In the genomic region with DNA sequence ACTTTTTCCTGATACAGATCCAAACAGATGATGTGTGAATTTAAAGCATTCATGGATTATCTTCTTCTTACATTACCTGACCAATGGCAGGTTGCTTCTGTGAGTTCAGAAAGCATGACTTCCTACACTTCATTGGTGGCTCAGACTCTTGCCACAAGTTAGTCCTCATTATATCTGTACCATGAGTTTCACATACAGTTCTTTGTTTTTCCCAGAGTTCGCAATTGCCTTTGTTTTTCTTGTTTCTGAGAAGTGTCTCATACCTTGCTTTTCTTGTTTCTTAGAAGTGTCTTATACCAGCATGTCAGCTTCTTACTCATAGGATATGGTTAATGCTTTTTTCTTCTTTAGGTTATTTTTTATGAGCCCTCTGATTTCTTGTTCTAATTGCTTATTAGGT, we compare ENCODE assay signal across 18 cellular contexts.
DNase-seq lines count a peak whose midpoint lies in the region; ATAC-seq, FAIRE-seq and TF ChIP-seq lines count a peak whose summit lies in the region.
"Had no signal": no experiment of that assay in that cellular context is flagged by ENCODE, and none has a peak within 500 bp of the region (broad histone marks: within the 10 kb centered on the region; RNA-seq: fewer than 3 reads in every experiment).

No MANE protein-coding gene starts in this region.

- H3K27me3 ChIP-seq in SK-N-SH (ENCODE audit: insufficient read depth), result no peaks in the 10 kb centered on the region; the same call in 1 of the 2 replicates
- H3K27me3 ChIP-seq in K562 (ENCODE audit: control insufficient read depth in 2 of 2, insufficient read depth in 2 of 2, low read length in 2 of 2), result peaks cover 0 to 6% of the 10 kb centered on the region in 2 experiments; a peak in 2 of 5 replicates
- H3K27me3 ChIP-seq: BLaER1 had no signal

- TF ChIP-seq EP300 in SK-N-SH (IDR thresholded peaks at IDR 0.05; ENCODE audit: borderline replicate concordance in 1 of 2, low read depth in 1 of 2, low read length in 1 of 2) (no peak), K562 (IDR thresholded peaks at IDR 0.05; ENCODE audit: low read length) (no peak)

- FAIRE-seq in K562 (lab: Jason Lieb, UNC), result no peak
- FAIRE-seq: GM12892, GM18507, H54 had no signal

- H3K36me3 ChIP-seq in SK-N-SH (replicated peaks in 1 of 2; ENCODE audit: control insufficient read depth in 1 of 2, insufficient read depth in 2 of 2, low read length in 1 of 2), result no peaks in the 10 kb centered on the region
- no peaks in the 10 kb centered on the region for H3K36me3 ChIP-seq in K562 (ENCODE audit: control insufficient read depth, insufficient read depth, low read length)
- H3K36me3 ChIP-seq: BLaER1 had no signal

- H3K4me1 Mint-ChIP-seq in stimulated activated naive CD8-positive, alpha-beta T cell treated with anti-CD3 and anti-CD28 coated beads, Interleukin-15, amount 100 ng/mL, for 72 hours, result peaks cover 33% of the 10 kb centered on the region

- no peak overlapping the region for H3K27ac ChIP-seq in SK-N-SH (ENCODE audit: low read depth in 2 of 2, low read length in 1 of 2)
- H3K27ac ChIP-seq in K562 (ENCODE audit: extremely low read depth, low read depth, low read length), result no peak overlapping the region
- H3K27ac ChIP-seq: 22Rv1, BLaER1 had no signal

- in situ Hi-C loops in K562 (cut with MboI), result no loop called here

- no peak for TF ChIP-seq RAD21 in SK-N-SH (IDR thresholded peaks at IDR 0.05; ENCODE audit: low read length)
- no peak for TF ChIP-seq RAD21 in K562 (CRISPR knock-in tag; conservative IDR thresholded peaks at IDR 0.05 in 1 of 2, IDR thresholded peaks at IDR 0.05 in 1 of 2)

- H3K4me3 ChIP-seq in SK-N-SH (ENCODE audit: low read depth in 2 of 2, low read length in 1 of 2) (no peak overlapping the region), K562 (no peak overlapping the region)
- H3K4me3 ChIP-seq: BLaER1, GM23338 had no signal

- peaks cover 17% of the 10 kb centered on the region for H3K27me3 Mint-ChIP-seq in stimulated activated naive CD8-positive, alpha-beta T cell treated with anti-CD3 and anti-CD28 coated beads, Interleukin-15, amount 100 ng/mL, for 72 hours

- H4K20me1 ChIP-seq in SK-N-SH (ENCODE audit: insufficient read depth) (no peaks in the 10 kb centered on the region), K562 (replicated peaks; ENCODE audit: control insufficient read depth, insufficient read depth, low read length) (no peaks in the 10 kb centered on the region)
- H4K20me1 ChIP-seq: BLaER1 had no signal

- no peaks in the 10 kb centered on the region for H3F3A ChIP-seq in SK-N-SH (replicated peaks; ENCODE audit: insufficient read depth)

- H3K9me3 Mint-ChIP-seq in stimulated activated naive CD8-positive, alpha-beta T cell treated with anti-CD3 and anti-CD28 coated beads, Interleukin-15, amount 100 ng/mL, for 72 hours, result peaks cover 30 to 34% of the 10 kb centered on the region in 2 donors

- H3K9me3 ChIP-seq in SK-N-SH (peaks cover 7% of the 10 kb centered on the region; the same call in 1 of the 2 replicates), K562 (replicated peaks; ENCODE audit: control insufficient read depth, insufficient read depth, low read depth, low read length) (no peaks in the 10 kb centered on the region; the same call in 1 of the 2 replicates)

- WGBS in SK-N-SH (ENCODE audit: low lambda C conversion rate), result 67% methylated on average over 1 of the region's 1 CpG
- 0% methylated on average over 1 of the region's 1 CpG for WGBS in K562 (ENCODE audit: insufficient coverage, low coverage, missing lambda C conversion rate)

- CTCF ChIA-PET in SK-N-SH (lab: Yijun Ruan, JAX) (no interaction called here), K562 (lab: Yijun Ruan, JAX; ENCODE audit: low intra/inter-chr PET ratio) (no interaction called here)

- H3K4me2 ChIP-seq in SK-N-SH (no peak overlapping the region), K562 (ENCODE audit: insufficient read depth, low read length) (no peak overlapping the region)
- H3K4me2 ChIP-seq: BLaER1, GM23338 had no signal

- no peak overlapping the region for H2AFZ ChIP-seq in SK-N-SH (ENCODE audit: low read depth)
- no peak overlapping the region for H2AFZ ChIP-seq in K562 (ENCODE audit: low read depth, low read length)
- H2AFZ ChIP-seq: GM23338 had no signal

- POLR2A ChIA-PET in SK-N-SH (lab: Yijun Ruan, JAX), result no interaction called here
- POLR2A ChIA-PET in K562 (lab: Yijun Ruan, JAX), result no interaction called here

- H3K79me2 ChIP-seq in SK-N-SH (ENCODE audit: insufficient read depth) (no peaks in the 10 kb centered on the region), K562 (ENCODE audit: control insufficient read depth, insufficient read depth, low read length) (no peaks in the 10 kb centered on the region)

- DNase-seq in SK-N-SH (no peak), K562 (ENCODE audit: extremely low read depth in 1 of 4, low spot score in 3 of 4) (no peak), cerebellar nuclear complex (lab: John Stamatoyannopoulos, UW) (no peak)
- DNase-seq in stimulated activated naive CD8-positive, alpha-beta T cell treated with anti-CD3 and anti-CD28 coated beads, Interleukin-15, amount 100 ng/mL, for 72 hours, result no peak
- no peak for DNase-seq in stimulated activated naive CD8-positive, alpha-beta T cell treated with anti-CD3 and anti-CD28 coated beads, Interleukin-15, Interleukin-2, amounts not matched to agents 100 U/mL and 50 U/mL, for 24 hours
- no peak for DNase-seq in activated CD8-positive, alpha-beta memory T cell treated with anti-CD3 and anti-CD28 coated beads, Interleukin-2, amount 50 U/mL, for 48 hours
- DNase-seq: CD4-positive, alpha-beta memory T cell; DMS153; DMS79; GDM1 had no signal

- H3K9me2 ChIP-seq in SK-N-SH, result no peaks in the 10 kb centered on the region

- H3K27ac Mint-ChIP-seq in stimulated activated naive CD8-positive, alpha-beta T cell treated with anti-CD3 and anti-CD28 coated beads, Interleukin-15, amount 100 ng/mL, for 72 hours, result no peak overlapping the region
- H3K27ac Mint-ChIP-seq: CD14-positive monocyte; CD4-positive, alpha-beta memory T cell; GM23338 had no signal

- no TSS peak for BruUV-seq in K562 (replicated peaks; lab: Mats Ljungman, UMichigan)

- no peak overlapping the region for H3K4me3 Mint-ChIP-seq in stimulated activated naive CD8-positive, alpha-beta T cell treated with anti-CD3 and anti-CD28 coated beads, Interleukin-15, amount 100 ng/mL, for 72 hours
- H3K4me3 Mint-ChIP-seq: CD14-positive monocyte; CD4-positive, alpha-beta memory T cell; GM23338 had no signal

- intact Hi-C loops in K562 (cut with micrococcal nuclease), result no loop called here

- no peak for TF ChIP-seq POLR2A in K562 (conservative IDR thresholded peaks at IDR 0.05)

- no peaks in the 10 kb centered on the region for H3K9me1 ChIP-seq in K562 (ENCODE audit: control insufficient read depth, insufficient read depth, low read length)

- TF ChIP-seq CTCF in SK-N-SH (IDR thresholded peaks at IDR 0.05) (no peak), K562 (IDR thresholded peaks at IDR 0.05 in 2 of 3, conservative IDR thresholded peaks at IDR 0.05 in 1 of 3; ENCODE audit: insufficient read depth in 2 of 3, low read depth in 1 of 3, low read length in 3 of 3) (no peak)

- ATAC-seq in SK-N-SH treated with all-trans-retinoic acid at 6 μM for 48 hours (no peak), K562 (no peak)
- peak; percentile 50 for ATAC-seq in stimulated activated naive CD8-positive, alpha-beta T cell treated with anti-CD3 and anti-CD28 coated beads, Interleukin-15, amount 100 ng/mL, for 72 hours
- no peak for ATAC-seq in stimulated activated naive CD8-positive, alpha-beta T cell treated with anti-CD3 and anti-CD28 coated beads, Interleukin-15, Interleukin-2, amounts not matched to agents 100 U/mL and 50 U/mL, for 24 hours
- ATAC-seq: GM23338 had no signal

- H3K9ac ChIP-seq in SK-N-SH (no peak overlapping the region), K562 (ENCODE audit: insufficient read depth in 1 of 2, low read depth in 2 of 2, low read length in 2 of 2) (no peak overlapping the region)
- H3K9ac ChIP-seq: BLaER1 had no signal

- H3K4me1 ChIP-seq in SK-N-SH (ENCODE audit: control insufficient read depth in 1 of 2, insufficient read depth in 2 of 2, low read depth in 1 of 2, low read length in 1 of 2), result peaks cover 0 to 7% of the 10 kb centered on the region in 2 experiments; a peak in 2 of 4 replicates
- H3K4me1 ChIP-seq in K562 (replicated peaks in 1 of 2; ENCODE audit: control insufficient read depth in 2 of 2, insufficient read depth in 2 of 2, low read length in 2 of 2), result no peaks in the 10 kb centered on the region
- H3K4me1 ChIP-seq: BLaER1 had no signal

TF ChIP-seq in SK-N-SH treated with all-trans-retinoic acid at 6 μM for 48 hours, 23 proteins besides CTCF, POLR2A, EP300 and RAD21:
- TF ChIP-seq ZNF8 (CRISPR knock-in tag; IDR thresholded peaks at IDR 0.05) (peak; percentile 63), ZFP3 (CRISPR knock-in tag; IDR thresholded peaks at IDR 0.05) (no peak)

TF ChIP-seq in SK-N-SH, 30 proteins besides CTCF, POLR2A, EP300 and RAD21:
- TF ChIP-seq FOXJ3 (CRISPR knock-in tag; IDR thresholded peaks at IDR 0.05) (no peak), FOSL2 (IDR thresholded peaks at IDR 0.05; ENCODE audit: borderline replicate concordance, low read depth) (no peak), TAF1 (IDR thresholded peaks at IDR 0.05; ENCODE audit: borderline replicate concordance, low read depth, low read length) (no peak), NFIC (IDR thresholded peaks at IDR 0.05; ENCODE audit: borderline replicate concordance) (no peak), MAX (IDR thresholded peaks at IDR 0.05; ENCODE audit: low read depth) (no peak), MXI1 (IDR thresholded peaks at IDR 0.05; ENCODE audit: low read depth, low read length) (no peak), JUND (IDR thresholded peaks at IDR 0.05) (no peak)

TF ChIP-seq in K562, 482 proteins besides CTCF, POLR2A, EP300 and RAD21:
- TF ChIP-seq RBM25 (IDR thresholded peaks at IDR 0.05; ENCODE audit: low read depth, low read length, severe bottlenecking) (peak; percentile 12), LARP7 (IDR thresholded peaks at IDR 0.05) (no peak)
